In genomic region chr2:226615891-226616290, GRCh38 we compare ENCODE assay signal across 19 cellular contexts.
A peak's percentile ranks its signal among the peaks of the same experiment; 100 is the strongest.
DNase-seq lines count a peak whose midpoint lies in the region; ATAC-seq, FAIRE-seq and TF ChIP-seq lines count a peak whose summit lies in the region.
"Had no signal": no experiment of that assay in that cellular context is flagged by ENCODE, and none has a peak within 500 bp of the region (broad histone marks: within the 10 kb centered on the region; RNA-seq: fewer than 3 reads in every experiment).

No MANE protein-coding gene starts in this region.

- H3K4me2 ChIP-seq in HepG2 (ENCODE audit: low read depth, low read length) (no peak overlapping the region), IMR-90 (ENCODE audit: low read depth, low read length) (no peak overlapping the region), neuronal stem cell (ENCODE audit: insufficient read depth, low read length, poor library complexity, severe bottlenecking) (no peak overlapping the region)

- H3K23ac ChIP-seq in IMR-90 (ENCODE audit: low read depth, low read length) (no peak overlapping the region), neuronal stem cell (ENCODE audit: low read depth, low read length, poor library complexity) (no peak overlapping the region)

- H2BK20ac ChIP-seq in IMR-90 (ENCODE audit: low read depth, low read length) = no peak overlapping the region

- no peaks in the 10 kb centered on the region for H3K27me3 ChIP-seq in right lobe of liver
- H3K27me3 ChIP-seq in HepG2 (ENCODE audit: control insufficient read depth in 1 of 2, insufficient read depth in 2 of 2, low read length in 2 of 2) = no peaks in the 10 kb centered on the region
- H3K27me3 ChIP-seq in IMR-90 (ENCODE audit: control insufficient read depth, insufficient read depth, low read length) = no peaks in the 10 kb centered on the region
- H3K27me3 ChIP-seq in neuronal stem cell (ENCODE audit: control insufficient read depth in 3 of 3, insufficient read depth in 3 of 3, low read depth in 1 of 3, low read length in 3 of 3) = no peaks in the 10 kb centered on the region
- H3K27me3 ChIP-seq: BE2C had no signal

- H3K18ac ChIP-seq in IMR-90 (ENCODE audit: low read depth, low read length) = no peak overlapping the region
- H3K18ac ChIP-seq in neuronal stem cell (ENCODE audit: low read length) = no peak overlapping the region

- H3K9me1 ChIP-seq in IMR-90 (ENCODE audit: insufficient read depth, low read length) = peaks cover 3% of the 10 kb centered on the region

- no peak overlapping the region for H3K9ac ChIP-seq in HepG2 (ENCODE audit: insufficient read depth, low read depth, low read length)
- H3K9ac ChIP-seq in IMR-90 (ENCODE audit: low read depth, low read length) = no peak overlapping the region
- H3K9ac ChIP-seq in neuronal stem cell (ENCODE audit: low read depth, low read length, poor library complexity) = no peak overlapping the region

- in situ Hi-C loops in HepG2 (cut with HindIII; ENCODE audit: extremely low pct_ligation_motif_present, low pct_unique_long_range_greater_than_20kb) = loop anchor here (25.0 kb wide), 1 partner anchor 729 kb away; no protein-coding TSS in a partner anchor
- in situ Hi-C loops in IMR-90 (cut with MboI; ENCODE audit: low sequenced_read_pairs) = no loop called here

- no peak overlapping the region for H4K91ac ChIP-seq in IMR-90 (ENCODE audit: insufficient read depth, low read depth, low read length)
- no peak overlapping the region for H4K91ac ChIP-seq in neuronal stem cell (ENCODE audit: low read depth, low read length, poor library complexity)

- H2AFZ ChIP-seq in HepG2 (ENCODE audit: low read length) (no peak overlapping the region), IMR-90 (replicated peaks; ENCODE audit: low read length, poor library complexity) (no peak overlapping the region), neuronal stem cell (ENCODE audit: low read length) (peak overlapping the region; percentile 25)

- H3K4ac ChIP-seq in IMR-90 (ENCODE audit: low read depth, low read length) (peak overlapping the region; percentile 2), neuronal stem cell (ENCODE audit: low read length) (no peak overlapping the region)

- no peak overlapping the region; the same call in 1 of the 2 replicates for H2AK5ac ChIP-seq in IMR-90 (ENCODE audit: low read depth, low read length)
- no peak overlapping the region for H2AK5ac ChIP-seq in neuronal stem cell (ENCODE audit: low read depth, low read length)

- H3K14ac ChIP-seq in IMR-90 (replicated peaks; ENCODE audit: low read depth, low read length) (no peak overlapping the region), neuronal stem cell (ENCODE audit: low read length) (no peak overlapping the region)

- no peak for DNase-seq in right lobe of liver
- no peak for DNase-seq in HepG2 (ENCODE audit: low spot score)
- DNase-seq in IMR-90 = no peak
- no peak for DNase-seq in neuronal stem cell (ENCODE audit: low spot score)
- DNase-seq in lower leg skin (ENCODE audit: low spot score in 2 of 2) = no peak
- no peak for DNase-seq in SKM-1 (lab: John Stamatoyannopoulos, UW; ENCODE audit: unreplicated experiment)
- DNase-seq: ACHN; BE2C; C1 segment of cervical spinal cord; Caco-2; CD4-positive, alpha-beta T cell had no signal

- H2BK120ac ChIP-seq in IMR-90 (ENCODE audit: low read depth, low read length) = no peak overlapping the region
- no peak overlapping the region for H2BK120ac ChIP-seq in neuronal stem cell (ENCODE audit: low read depth, low read length)

- TF ChIP-seq EP300 in HepG2 (IDR thresholded peaks at IDR 0.05; ENCODE audit: low read depth in 2 of 2, low read length in 2 of 2) (no peak), HepG2 (CRISPR knock-in tag; IDR thresholded peaks at IDR 0.05; ENCODE audit: borderline replicate concordance) (no peak)

- WGBS in right lobe of liver (ENCODE audit: insufficient coverage, low coverage, low lambda C conversion rate, missing lambda C conversion rate) = no CpG with 5 or more reads among the region's 2 CpGs
- WGBS in HepG2 (ENCODE audit: low lambda C conversion rate) = 100% methylated on average over 2 of the region's 2 CpGs
- whole genome bisulfite sequencing in IMR-90 (ENCODE audit: extremely low coverage in 2 of 2, insufficient read length in 1 of 2), 2 experiments = 83% methylated on average over 2 of the region's 2 CpGs; no CpG with 5 or more reads in 1 of the 2 experiments
- no CpG with 5 or more reads among the region's 2 CpGs for whole genome bisulfite sequencing in neuronal stem cell (ENCODE audit: extremely low coverage in 2 of 2, insufficient read length in 2 of 2, insufficient replicate concordance in 1 of 2), 2 donors
- WGBS in lower leg skin, 2 donors = 100% methylated on average over 2 of the region's 2 CpGs

- H2BK15ac ChIP-seq in IMR-90 (ENCODE audit: low read depth, low read length) = 0 out of 3 replicates have a peak overlapping the region, but pooled peaks have one; percentile 40
- no peak overlapping the region for H2BK15ac ChIP-seq in neuronal stem cell (ENCODE audit: low read length)

- H4K5ac ChIP-seq in IMR-90 (ENCODE audit: low read depth, low read length) = no peak overlapping the region

- FAIRE-seq in HepG2 (lab: Jason Lieb, UNC) = no peak
- FAIRE-seq: A204.1, D721Med, G401.6, GM12891, GM19239 had no signal

- POLR2A ChIA-PET in HepG2 (lab: Yijun Ruan, JAX) (no interaction called here), IMR-90 (lab: Charles Lee; ENCODE audit: unreplicated experiment) (no interaction called here)

- peak; percentile 30 to 63 (median 45) for ATAC-seq in right lobe of liver
- ATAC-seq in HepG2 = no peak
- no peak for ATAC-seq in IMR-90 (ENCODE audit: low read depth)
- no peak for ATAC-seq in HG03457 (IDR thresholded peaks at IDR 0.05; ENCODE audit: unreplicated experiment)

- intact Hi-C loops in right lobe of liver (cut with DNase I) = no loop called here
- intact Hi-C loops in HepG2 (cut with micrococcal nuclease; ENCODE audit: unreplicated experiment) = loop anchor here (5.0 to 10.0 kb wide), 3 partner anchors 34 to 401 kb away; no protein-coding TSS in a partner anchor
- intact Hi-C loops in IMR-90 (cut with micrococcal nuclease) = no loop called here
- intact Hi-C loops in lower leg skin (cut with DNase I; ENCODE audit: low total_unique reads) = no loop called here

- TF ChIP-seq POLR2A in right lobe of liver (IDR thresholded peaks at IDR 0.05) (no peak), HepG2 (IDR thresholded peaks at IDR 0.05; ENCODE audit: insufficient read depth in 1 of 2, low read depth in 2 of 2, low read length in 2 of 2) (no peak), IMR-90 (IDR thresholded peaks at IDR 0.05; ENCODE audit: low read depth, low read length) (no peak), lower leg skin (IDR thresholded peaks at IDR 0.05) (no peak)

- TF ChIP-seq RAD21 in HepG2 (CRISPR knock-in tag; IDR thresholded peaks at IDR 0.05) = no peak
- TF ChIP-seq RAD21 in IMR-90 (IDR thresholded peaks at IDR 0.05; ENCODE audit: low read length) = no peak

- H4K20me1 ChIP-seq in HepG2 (ENCODE audit: insufficient read depth, low read length) (no peaks in the 10 kb centered on the region), IMR-90 (ENCODE audit: insufficient read depth, low read length) (no peaks in the 10 kb centered on the region)

- H3K79me1 ChIP-seq in IMR-90 (ENCODE audit: low read depth in 1 of 2, low read length in 2 of 2) (no peaks in the 10 kb centered on the region), neuronal stem cell (ENCODE audit: low read depth, low read length) (no peaks in the 10 kb centered on the region)

- CTCF ChIA-PET in HepG2 (lab: Yijun Ruan, JAX; ENCODE audit: low intra/inter-chr PET ratio, low total read pairs) (no interaction called here), IMR-90 (lab: Yijun Ruan, JAX) (no interaction called here)

- 0 out of 4 replicates have a peak overlapping the region, but pooled peaks of 1 of the 2 experiments have one; percentile 15 for H4K8ac ChIP-seq in IMR-90 (ENCODE audit: low read depth in 2 of 2, low read length in 2 of 2)
- H4K8ac ChIP-seq in neuronal stem cell (ENCODE audit: low read depth, low read length) = no peak overlapping the region

- H2AK9ac ChIP-seq in IMR-90 (replicated peaks; ENCODE audit: low read depth, low read length, poor library complexity) = no peak overlapping the region

- TF ChIP-seq CTCF in right lobe of liver (IDR thresholded peaks at IDR 0.05) = no peak
- TF ChIP-seq CTCF in HepG2 (CRISPR knock-in tag; IDR thresholded peaks at IDR 0.05) = no peak
- TF ChIP-seq CTCF in IMR-90 (conservative IDR thresholded peaks at IDR 0.05; ENCODE audit: low read depth, low read length) = no peak
- no peak for TF ChIP-seq CTCF in lower leg skin (IDR thresholded peaks at IDR 0.05)

- H3K27ac ChIP-seq in right lobe of liver (peak overlapping the region in 1 of 3 donors; percentile 34), HepG2 (ENCODE audit: extremely low read length, insufficient read depth, low read length) (no peak overlapping the region), IMR-90 (ENCODE audit: insufficient read depth, low read length) (no peak overlapping the region), neuronal stem cell (replicated peaks; ENCODE audit: low read length) (no peak overlapping the region)
- H3K27ac ChIP-seq: HL-60 had no signal

- BruUV-seq in HepG2 (replicated peaks; lab: Mats Ljungman, UMichigan) = no TSS peak
- no TSS peak for BruUV-seq in IMR-90 (replicated peaks; lab: Mats Ljungman, UMichigan)

- H3K4me1 ChIP-seq in right lobe of liver (peaks cover 0 to 19% (median 8%) of the 10 kb centered on the region in 4 donors), HepG2 (ENCODE audit: insufficient read depth, low read length) (peaks cover 63% of the 10 kb centered on the region), IMR-90 (ENCODE audit: control insufficient read depth, insufficient read depth, low read length) (peaks cover 8% of the 10 kb centered on the region), neuronal stem cell (ENCODE audit: control insufficient read depth in 2 of 2, insufficient read depth in 1 of 2, low read depth in 1 of 2, low read length in 2 of 2) (no peaks in the 10 kb centered on the region)
- H3K4me1 ChIP-seq: HAP-1 had no signal

- no peak overlapping the region for H3K4me3 ChIP-seq in right lobe of liver
- H3K4me3 ChIP-seq in HepG2 (replicated peaks in 1 of 3; ENCODE audit: insufficient read depth in 1 of 3, low read depth in 2 of 3, low read length in 3 of 3) = no peak overlapping the region
- H3K4me3 ChIP-seq in IMR-90 (ENCODE audit: insufficient read depth, low read depth, low read length) = no peak overlapping the region
- no peak overlapping the region for H3K4me3 ChIP-seq in neuronal stem cell (ENCODE audit: low read length in 2 of 2)
- H3K4me3 ChIP-seq in lower leg skin (ENCODE audit: low read depth, poor library complexity, severe bottlenecking) = no peak overlapping the region
- H3K4me3 ChIP-seq: HAP-1 had no signal

- H2BK5ac ChIP-seq in IMR-90 (ENCODE audit: low read depth, low read length, poor library complexity, severe bottlenecking) (no peak overlapping the region), neuronal stem cell (ENCODE audit: low read length) (no peak overlapping the region)

- H3K36me3 ChIP-seq in right lobe of liver (no peaks in the 10 kb centered on the region), HepG2 (replicated peaks in 1 of 2; ENCODE audit: control insufficient read depth in 1 of 2, insufficient read depth in 2 of 2, low read length in 2 of 2) (no peaks in the 10 kb centered on the region), IMR-90 (ENCODE audit: control insufficient read depth, insufficient read depth, low read length) (no peaks in the 10 kb centered on the region), neuronal stem cell (replicated peaks in 1 of 2; ENCODE audit: control insufficient read depth in 2 of 2, insufficient read depth in 2 of 2, low read length in 2 of 2) (no peaks in the 10 kb centered on the region)
- H3K36me3 ChIP-seq: BE2C, HAP-1 had no signal

- H3K9me3 ChIP-seq in right lobe of liver (no peaks in the 10 kb centered on the region), HepG2 (ENCODE audit: low read length) (peaks cover 9% of the 10 kb centered on the region), IMR-90 (ENCODE audit: control insufficient read depth, insufficient read depth, low read length) (no peaks in the 10 kb centered on the region; the same call in 1 of the 2 replicates), neuronal stem cell (replicated peaks in 1 of 2; ENCODE audit: control insufficient read depth in 2 of 2, insufficient read depth in 1 of 2, low read depth in 1 of 2, low read length in 2 of 2) (peaks cover 0 to 3% of the 10 kb centered on the region in 2 donors)
- H3K9me3 ChIP-seq: BE2C, Caco-2, HAP-1 had no signal

- no peaks in the 10 kb centered on the region for H3K79me2 ChIP-seq in HepG2 (ENCODE audit: insufficient read depth, low read length)

- H3K56ac ChIP-seq in IMR-90 (ENCODE audit: extremely low read depth, insufficient read depth, low read length) = no peak overlapping the region

- dilution Hi-C loops in IMR-90 (cut with HindIII; ENCODE audit: low sequenced_read_pairs, unreplicated experiment) = no loop called here

- H2BK12ac ChIP-seq in neuronal stem cell (ENCODE audit: low read length) = no peak overlapping the region

Comparison
In these comparisons a context has a peak if more than half of its experiments do, and no peak if none do; other contexts are left out.
1. ATAC-seq: peak in right lobe of liver (4 of 4); none in HepG2 (single experiment), IMR-90 (single experiment) and HG03457 (single experiment).